ENCODE assay signal across 34 cellular contexts in the genomic region with DNA sequence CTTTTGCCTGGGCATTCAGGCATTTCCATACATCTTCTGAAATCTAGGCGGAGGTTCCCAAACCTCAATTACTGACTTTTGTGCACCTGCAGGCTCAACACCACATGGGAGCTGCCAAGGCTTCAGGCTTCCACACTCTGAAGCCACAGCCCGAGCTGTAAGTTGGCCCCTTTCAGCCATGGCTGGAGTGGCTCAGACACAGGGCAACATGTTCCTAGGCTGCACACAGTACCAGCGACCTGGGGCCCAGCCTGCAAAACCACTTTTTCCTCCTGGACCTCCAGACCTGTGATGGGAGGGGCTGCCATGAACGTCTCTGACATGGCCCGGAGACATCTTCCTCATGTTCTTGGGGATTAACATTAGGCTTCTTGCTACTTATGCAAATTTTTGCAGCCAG.
"Had no signal": no experiment of that assay in that cellular context is flagged by ENCODE, and none has a peak within 500 bp of the region (broad histone marks: within the 10 kb centered on the region; RNA-seq: fewer than 3 reads in every experiment).

No MANE protein-coding gene starts in this region.

- H3K9me3 ChIP-seq: MG63 had no signal

- H3K4me3 ChIP-seq: MG63 had no signal

- H3K27ac ChIP-seq: KMS-11 had no signal

- H3K36me3 ChIP-seq: MG63 had no signal

- H3K27me3 ChIP-seq: MG63 had no signal

- DNase-seq: Karpas-422, Kasumi-1, MG63, MM.1S, MV-4-11, NCI-H1048, NCI-H1092, NCI-H1092 treated with DMSO at 0.1 percent for 48 hours, NCI-H1105 treated with DMSO at 0.1 percent for 48 hours, NCI-H1417, NCI-H1417 treated with DMSO at 0.1 percent for 48 hours, NCI-H1436, NCI-H1436 treated with DMSO at 0.1 percent for 48 hours, NCI-H146, NCI-H1694, NCI-H1694 treated with DMSO at 0.1 percent for 48 hours, NCI-H187, NCI-H187 treated with DMSO at 0.1 percent for 48 hours, NCI-H1930, NCI-H2029, NCI-H2029 treated with DMSO at 0.1 percent for 48 hours, NCI-H2081, NCI-H2081 treated with DMSO at 0.1 percent for 48 hours, NCI-H2107, NCI-H2171, NCI-H2171 treated with DMSO at 0.1 percent for 48 hours, NCI-H2227 treated with DMSO at 0.1 percent for 48 hours, NCI-H226, NCI-H345, NCI-H446, NCI-H446 treated with DMSO at 0.1 percent for 48 hours, NCI-H510A, NCI-H510A treated with DMSO at 0.1 percent for 48 hours had no signal
